In genomic region chr3:9638147-9638546, GRCh38 we compare ENCODE assay signal across 28 cellular contexts.
"Had no signal": no experiment of that assay in that cellular context is flagged by ENCODE, and none has a peak within 500 bp of the region (broad histone marks: within the 10 kb centered on the region; RNA-seq: fewer than 3 reads in every experiment).

No MANE protein-coding gene starts in this region.

- H3K4me1 Mint-ChIP-seq: activated naive CD4-positive, alpha-beta T cell treated with anti-CD3 and anti-CD28 coated beads, Interleukin-2, amount 10 ng/mL, durations not matched to agents 7 days and 5 days; nephron progenitor cell; stimulated activated effector memory CD8-positive, alpha-beta T cell treated with anti-CD3 and anti-CD28 coated beads, Interleukin-12 subunit alpha, Interleukin-12 subunit beta, amount 100 ng/mL, for 72 hours had no signal

- H3K4me1 ChIP-seq: gastroesophageal sphincter, sigmoid colon, vagina had no signal

- H3K36me3 ChIP-seq: brain microvascular endothelial cell, gastroesophageal sphincter, neutrophil, sigmoid colon, vagina had no signal

- H3K27me3 Mint-ChIP-seq: activated T-cell treated with anti-CD3 and anti-CD28 coated beads, Interleukin-2, amount 50 U/mL, for 24 hours had no signal

- H3K9me3 Mint-ChIP-seq: activated naive CD4-positive, alpha-beta T cell treated with anti-CD3 and anti-CD28 coated beads, Interleukin-2, amount 10 ng/mL, durations not matched to agents 7 days and 5 days; activated T-cell treated with anti-CD3 and anti-CD28 coated beads, Interleukin-2, amount 50 U/mL, for 24 hours; effector memory CD8-positive, alpha-beta T cell; stimulated activated effector memory CD8-positive, alpha-beta T cell treated with anti-CD3 and anti-CD28 coated beads, Interleukin-12 subunit alpha, Interleukin-12 subunit beta, amount 100 ng/mL, for 72 hours; stimulated activated naive CD8-positive, alpha-beta T cell treated with anti-CD3 and anti-CD28 coated beads, Interleukin-15, amount 100 ng/mL, for 72 hours; type B pancreatic cell had no signal

- H3K27ac ChIP-seq: brain microvascular endothelial cell, coronary artery, gastroesophageal sphincter, hepatocyte, neutrophil, sigmoid colon, vagina, VCaP had no signal

- DNase-seq: activated CD4-positive, alpha-beta T cell treated with anti-CD3 and anti-CD28 coated beads for 48 hours; activated CD4-positive, alpha-beta T cell treated with anti-CD3 and anti-CD28 coated beads, Interleukin-2, amount 50 U/mL, for 48 hours; activated CD8-positive, alpha-beta memory T cell treated with anti-CD3 and anti-CD28 coated beads, Interleukin-2, amount 50 U/mL, for 48 hours; activated gamma-delta T cell; activated naive CD4-positive, alpha-beta T cell treated with anti-CD3 and anti-CD28 coated beads, Interleukin-2, amount 10 ng/mL, durations not matched to agents 7 days and 5 days; activated T-cell treated with anti-CD3 and anti-CD28 coated beads, Interleukin-2, amount 50 U/mL, for 24 hours; amniotic stem cell; brain microvascular endothelial cell; effector memory CD8-positive, alpha-beta T cell; left cardiac atrium; left ventricle myocardium superior; mammary epithelial cell; nephron progenitor cell; retina; sigmoid colon; small intestine; stimulated activated CD4-positive, alpha-beta T cell treated with anti-CD3 and anti-CD28 coated beads, Interleukin-4, amount 100 ng/mL, for 24 hours; stimulated activated naive CD8-positive, alpha-beta T cell treated with anti-CD3 and anti-CD28 coated beads, Interleukin-15, amount 100 ng/mL, for 72 hours; substantia nigra; T1000 had no signal

- H3K4me3 ChIP-seq: coronary artery, gastroesophageal sphincter, hepatocyte, sigmoid colon, vagina had no signal

- H3K36me3 Mint-ChIP-seq: activated naive CD4-positive, alpha-beta T cell treated with anti-CD3 and anti-CD28 coated beads, Interleukin-2, amount 10 ng/mL, durations not matched to agents 7 days and 5 days; stimulated activated effector memory CD8-positive, alpha-beta T cell treated with anti-CD3 and anti-CD28 coated beads, Interleukin-12 subunit alpha, Interleukin-12 subunit beta, amount 100 ng/mL, for 72 hours; type B pancreatic cell had no signal

- H3K27ac Mint-ChIP-seq: activated naive CD4-positive, alpha-beta T cell treated with anti-CD3 and anti-CD28 coated beads, Interleukin-2, amount 10 ng/mL, durations not matched to agents 7 days and 5 days; activated T-cell treated with anti-CD3 and anti-CD28 coated beads, Interleukin-2, amount 50 U/mL, for 24 hours; nephron progenitor cell; stimulated activated naive CD8-positive, alpha-beta T cell treated with anti-CD3 and anti-CD28 coated beads, Interleukin-15, amount 100 ng/mL, for 72 hours; type B pancreatic cell had no signal

- H3K9me3 ChIP-seq: gastroesophageal sphincter, neutrophil, sigmoid colon, vagina had no signal

- H3K4me3 Mint-ChIP-seq: activated naive CD4-positive, alpha-beta T cell treated with anti-CD3 and anti-CD28 coated beads, Interleukin-2, amount 10 ng/mL, durations not matched to agents 7 days and 5 days; activated T-cell treated with anti-CD3 and anti-CD28 coated beads, Interleukin-2, amount 50 U/mL, for 24 hours; effector memory CD8-positive, alpha-beta T cell; nephron progenitor cell; stimulated activated effector memory CD8-positive, alpha-beta T cell treated with anti-CD3 and anti-CD28 coated beads, Interleukin-12 subunit alpha, Interleukin-12 subunit beta, amount 100 ng/mL, for 72 hours; stimulated activated naive CD8-positive, alpha-beta T cell treated with anti-CD3 and anti-CD28 coated beads, Interleukin-15, amount 100 ng/mL, for 72 hours; type B pancreatic cell had no signal

- H3K27me3 ChIP-seq: brain microvascular endothelial cell, gastroesophageal sphincter, hepatocyte, sigmoid colon, vagina had no signal
